ENCODE assay signal across 10 cellular contexts in the genomic region with DNA sequence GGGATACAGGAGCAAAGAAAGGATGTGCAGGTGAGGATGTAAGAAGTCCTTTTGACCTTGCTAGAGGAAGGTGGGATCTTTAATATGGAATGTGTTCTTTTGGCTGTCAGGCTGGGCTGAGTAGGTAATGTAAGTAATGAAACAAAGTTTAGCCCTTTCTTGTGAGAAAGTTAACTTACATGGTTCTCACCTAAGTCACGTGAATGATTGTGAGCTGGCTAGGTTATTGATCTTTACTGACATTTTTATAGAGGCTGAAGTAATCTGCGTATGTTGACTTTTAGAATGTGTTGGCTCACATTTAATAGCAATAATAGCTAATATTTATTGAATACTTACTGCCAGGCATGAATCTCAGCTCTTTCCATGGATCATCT. TPM values are rescaled to one million over a fixed set of nuclear protein-coding genes. Genes with fewer than 3 reads are reported as not detected.
DNase-seq lines count a peak whose midpoint lies in the region; ATAC-seq and TF ChIP-seq lines count a peak whose summit lies in the region.
"Had no signal": no experiment of that assay in that cellular context is flagged by ENCODE, and none has a peak within 500 bp of the region (broad histone marks: within the 10 kb centered on the region; RNA-seq: fewer than 3 reads in every experiment).

No MANE protein-coding gene starts in this region.

- no peak for TF ChIP-seq EP300 in gastroesophageal sphincter (IDR thresholded peaks at IDR 0.05)

- H3K36me3 Mint-ChIP-seq in T-helper 1 cell treated with Interleukin-12 subunit alpha and Interleukin-12 subunit beta and Interleukin-4 antibody, amounts not matched to agents 30 μg/mL and 1 μg/mL, for 36 hours (ENCODE audit: low read depth), result peaks cover 47% of the 10 kb centered on the region
- H3K36me3 Mint-ChIP-seq in activated CD4-positive, alpha-beta memory T cell treated with anti-CD3 and anti-CD28 coated beads for 36 hours, result peaks cover 40% of the 10 kb centered on the region

- intact Hi-C loops in activated CD4-positive, alpha-beta memory T cell treated with anti-CD3 and anti-CD28 coated beads for 36 hours (cut with micrococcal nuclease), result no loop called here
- intact Hi-C loops in spleen (cut with DNase I; ENCODE audit: low total_unique reads), result no loop called here

- no peak overlapping the region for H3K27ac Mint-ChIP-seq in T-helper 1 cell treated with Interleukin-12 subunit alpha and Interleukin-12 subunit beta and Interleukin-4 antibody, amounts not matched to agents 30 μg/mL and 1 μg/mL, for 36 hours
- H3K27ac Mint-ChIP-seq in activated CD4-positive, alpha-beta memory T cell treated with anti-CD3 and anti-CD28 coated beads for 36 hours, result no peak overlapping the region

- H3K27ac ChIP-seq in gastroesophageal sphincter (peak overlapping the region in 1 of 4 donors; percentile 99), spleen (peak overlapping the region in 3 of 8 donors; percentile 18 to 100 (median 97))

- CTCF ChIA-PET in activated CD4-positive, alpha-beta memory T cell treated with anti-CD3 and anti-CD28 coated beads for 36 hours (lab: Charles Lee), result interaction anchor here (1.4 to 5.1 kb wide), 2 partner anchors 40 to 64 kb away, joined by 16 to 32 read pairs; no protein-coding TSS in a partner anchor

- H3K36me3 ChIP-seq in gastroesophageal sphincter (no peaks in the 10 kb centered on the region), spleen (no peaks in the 10 kb centered on the region)

- H3K4me3 ChIP-seq in gastroesophageal sphincter (peak overlapping the region; percentile 89 to 95), spleen (peak overlapping the region in 6 of 8 donors; percentile 50 to 89 (median 80))

- DNase-seq in T-helper 1 cell (no peak), spleen (no peak), dermis blood vessel endothelial cell (no peak)
- no peak for DNase-seq in activated CD4-positive, alpha-beta memory T cell treated with anti-CD3 and anti-CD28 coated beads for 36 hours
- DNase-seq: 8988T, MV-4-11 had no signal

- POLR2A ChIA-PET in activated CD4-positive, alpha-beta memory T cell treated with anti-CD3 and anti-CD28 coated beads for 36 hours (lab: Charles Lee), result interaction anchor here (1.3 to 1.6 kb wide), 4 partner anchors 10 to 38 kb away, joined by 3 to 5 read pairs (median 4); no protein-coding TSS in a partner anchor

- no peaks in the 10 kb centered on the region for H3K9me3 Mint-ChIP-seq in T-helper 1 cell treated with Interleukin-12 subunit alpha and Interleukin-12 subunit beta and Interleukin-4 antibody, amounts not matched to agents 30 μg/mL and 1 μg/mL, for 36 hours
- H3K9me3 Mint-ChIP-seq in activated CD4-positive, alpha-beta memory T cell treated with anti-CD3 and anti-CD28 coated beads for 36 hours, result no peaks in the 10 kb centered on the region

- H3K27me3 ChIP-seq in gastroesophageal sphincter (no peaks in the 10 kb centered on the region), spleen (replicated peaks in 1 of 7) (no peaks in the 10 kb centered on the region)

- TF ChIP-seq CTCF in gastroesophageal sphincter (IDR thresholded peaks at IDR 0.05) (no peak), spleen (IDR thresholded peaks at IDR 0.05 in 8 of 11, conservative IDR thresholded peaks at IDR 0.05 in 3 of 11) (no peak)

- H3K4me3 Mint-ChIP-seq in T-helper 1 cell treated with Interleukin-12 subunit alpha and Interleukin-12 subunit beta and Interleukin-4 antibody, amounts not matched to agents 30 μg/mL and 1 μg/mL, for 36 hours, result peak overlapping the region; percentile 90
- peak overlapping the region; percentile 85 for H3K4me3 Mint-ChIP-seq in activated CD4-positive, alpha-beta memory T cell treated with anti-CD3 and anti-CD28 coated beads for 36 hours

- ATAC-seq in gastroesophageal sphincter (no peak), GM18858 (IDR thresholded peaks at IDR 0.05; ENCODE audit: unreplicated experiment) (no peak), HG03135 (IDR thresholded peaks at IDR 0.05; ENCODE audit: unreplicated experiment) (no peak)

- 62 to 75% methylated on average over 2 of the region's 2 CpGs for WGBS in gastroesophageal sphincter (ENCODE audit: low coverage in 1 of 2), 2 donors
- 81 to 94% (median 86%) methylated on average over 2 of the region's 2 CpGs for WGBS in spleen, 5 donors

- no peaks in the 10 kb centered on the region for H3K9me3 ChIP-seq in gastroesophageal sphincter
- no peaks in the 10 kb centered on the region for H3K9me3 ChIP-seq in spleen

- peaks cover 71% of the 10 kb centered on the region for H3K4me1 Mint-ChIP-seq in T-helper 1 cell treated with Interleukin-12 subunit alpha and Interleukin-12 subunit beta and Interleukin-4 antibody, amounts not matched to agents 30 μg/mL and 1 μg/mL, for 36 hours (ENCODE audit: low read depth)
- H3K4me1 Mint-ChIP-seq in activated CD4-positive, alpha-beta memory T cell treated with anti-CD3 and anti-CD28 coated beads for 36 hours (ENCODE audit: low read depth), result peaks cover 72% of the 10 kb centered on the region

- TF ChIP-seq POLR2A in gastroesophageal sphincter (IDR thresholded peaks at IDR 0.05) (no peak), spleen (IDR thresholded peaks at IDR 0.05) (no peak)

- H3K4me1 ChIP-seq in gastroesophageal sphincter (peaks cover 8 to 73% (median 13%) of the 10 kb centered on the region in 3 donors), spleen (peaks cover 47 to 78% (median 66%) of the 10 kb centered on the region in 6 donors)

- H3K27me3 Mint-ChIP-seq in T-helper 1 cell treated with Interleukin-12 subunit alpha and Interleukin-12 subunit beta and Interleukin-4 antibody, amounts not matched to agents 30 μg/mL and 1 μg/mL, for 36 hours (ENCODE audit: low read depth), result no peaks in the 10 kb centered on the region
- H3K27me3 Mint-ChIP-seq in activated CD4-positive, alpha-beta memory T cell treated with anti-CD3 and anti-CD28 coated beads for 36 hours, result no peaks in the 10 kb centered on the region

RNA-seq across cellular contexts. Expression of gene TOP1, which starts 2.6 kb away (rescaled TPM):
- 100 to 1,000 TPM; 128 TPM for total RNA-seq in activated CD4-positive, alpha-beta memory T cell treated with anti-CD3 and anti-CD28 coated beads for 36 hours
- total RNA-seq in gastroesophageal sphincter (10 to 100 TPM; 22.0 to 31.6 (median 28.8) TPM), spleen (10 to 100 TPM; 40.3 to 74.6 (median 52.7) TPM), dermis blood vessel endothelial cell (21.3 and 49.0 TPM in 2 replicates)
- polyA plus RNA-seq in spleen, result 10 to 100 TPM; 20.7 to 32.0 (median 27.4) TPM
